Comparison of ENCODE assay signal across 26 cellular contexts in genomic region chr1:205826975-205827374, GRCh38. TPM values are rescaled to one million over a fixed set of nuclear protein-coding genes. Genes with fewer than 3 reads are reported as not detected.
DNase-seq lines count a peak whose midpoint lies in the region; ATAC-seq, FAIRE-seq and TF ChIP-seq lines count a peak whose summit lies in the region.
"Had no signal": no experiment of that assay in that cellular context is flagged by ENCODE, and none has a peak within 500 bp of the region (broad histone marks: within the 10 kb centered on the region; RNA-seq: fewer than 3 reads in every experiment).

No MANE protein-coding gene starts in this region.

- no peak overlapping the region for H2AFZ ChIP-seq in OCI-LY3 (ENCODE audit: low read depth, low read length)

- peaks cover 23% of the 10 kb centered on the region for H3K9me3 ChIP-seq in OCI-LY3 (ENCODE audit: insufficient read depth, low read length)
- H3K9me3 ChIP-seq in heart left ventricle = peaks cover 0 to 11% (median 0%) of the 10 kb centered on the region in 12 donors
- no peaks in the 10 kb centered on the region for H3K9me3 ChIP-seq in kidney (ENCODE audit: control insufficient read depth in 1 of 2, low read length in 2 of 2)
- no peaks in the 10 kb centered on the region for H3K9me3 ChIP-seq in pancreas
- H3K9me3 ChIP-seq: Caco-2, Peyer's patch had no signal

- TF ChIP-seq CTCF in OCI-LY3 (IDR thresholded peaks at IDR 0.05; ENCODE audit: low read depth, low read length) (no peak), heart left ventricle (IDR thresholded peaks at IDR 0.05) (no peak), kidney (IDR thresholded peaks at IDR 0.05; ENCODE audit: borderline replicate concordance, extremely low read depth, insufficient read depth) (no peak), pancreas (IDR thresholded peaks at IDR 0.05) (no peak)

- H3K27ac Mint-ChIP-seq in stimulated activated memory B cell treated with anti-CD40 and anti-IgM and Interleukin-4, amounts not matched to agents 10 μg/mL and 1 μg/mL and 100 μg/mL, for 72 hours = peak overlapping the region; percentile 25
- H3K27ac Mint-ChIP-seq: B cell; CD8-positive, alpha-beta T cell; IgD-negative memory B cell had no signal

- DNase-seq in heart left ventricle = no peak
- no peak for DNase-seq in kidney
- no peak for DNase-seq in activated effector memory CD4-positive, alpha-beta T cell treated with Interleukin-2 at 50 U/mL for 16 hours
- no peak for DNase-seq in NCI-H1105 (lab: John Stamatoyannopoulos, UW)
- DNase-seq in pancreas = no peak
- DNase-seq: Caco-2; CD8-positive, alpha-beta T cell; EL; GDM1; NCI-H1436; NCI-H2081 treated with DMSO at 0.1 percent for 48 hours; NCI-H2171; NCI-H226; NCI-H510A; OCI-M1; Peyer's patch had no signal

- WGBS in heart left ventricle, 4 donors = 51 to 69% (median 63%) methylated on average over 3 of the region's 3 CpGs
- WGBS in pancreas, 2 donors = 73 to 74% methylated on average over 3 of the region's 3 CpGs

- H3K27me3 Mint-ChIP-seq in stimulated activated memory B cell treated with anti-CD40 and anti-IgM and Interleukin-4, amounts not matched to agents 10 μg/mL and 1 μg/mL and 100 μg/mL, for 72 hours = no peaks in the 10 kb centered on the region
- H3K27me3 Mint-ChIP-seq: B cell, IgD-negative memory B cell had no signal

- ATAC-seq in heart left ventricle (peak in 1 of 4 donors; percentile 3), pancreas (no peak), GM19463 (IDR thresholded peaks at IDR 0.05; ENCODE audit: unreplicated experiment) (no peak)
- ATAC-seq in stimulated activated memory B cell treated with anti-CD40 and anti-IgM and Interleukin-4, amounts not matched to agents 10 μg/mL and 1 μg/mL and 100 μg/mL, for 72 hours = no peak
- ATAC-seq: CD8-positive, alpha-beta T cell had no signal

- H3K27me3 ChIP-seq in OCI-LY3 (ENCODE audit: low read depth, low read length) = no peaks in the 10 kb centered on the region
- no peaks in the 10 kb centered on the region for H3K27me3 ChIP-seq in heart left ventricle
- H3K27me3 ChIP-seq in pancreas = no peaks in the 10 kb centered on the region
- H3K27me3 ChIP-seq: Peyer's patch had no signal

- peak overlapping the region; percentile 84 for H3K27ac ChIP-seq in OCI-LY3 (ENCODE audit: low read length)
- peak overlapping the region in 9 of 12 donors; percentile 50 to 73 (median 54) for H3K27ac ChIP-seq in heart left ventricle
- peak overlapping the region; percentile 3 to 5 for H3K27ac ChIP-seq in kidney (ENCODE audit: low read depth in 2 of 2, low read length in 2 of 2)
- H3K27ac ChIP-seq in pancreas = no peak overlapping the region
- H3K27ac ChIP-seq: C4-2B, HL-60, Peyer's patch had no signal

- peaks cover 54% of the 10 kb centered on the region for H3K4me1 ChIP-seq in OCI-LY3 (ENCODE audit: low read length)
- peaks cover 0 to 26% (median 18%) of the 10 kb centered on the region in 12 donors for H3K4me1 ChIP-seq in heart left ventricle
- H3K4me1 ChIP-seq in kidney (ENCODE audit: control insufficient read depth in 1 of 2, insufficient read depth in 1 of 2, low read depth in 1 of 2, low read length in 2 of 2) = peaks cover 0 to 6% of the 10 kb centered on the region in 2 donors
- H3K4me1 ChIP-seq in pancreas = peaks cover 0 to 13% (median 0%) of the 10 kb centered on the region in 3 donors
- H3K4me1 ChIP-seq: Caco-2, Peyer's patch had no signal

- H3K4me3 Mint-ChIP-seq in stimulated activated memory B cell treated with anti-CD40 and anti-IgM and Interleukin-4, amounts not matched to agents 10 μg/mL and 1 μg/mL and 100 μg/mL, for 72 hours = no peak overlapping the region
- H3K4me3 Mint-ChIP-seq: B cell; CD8-positive, alpha-beta T cell; IgD-negative memory B cell had no signal

- H3K9ac ChIP-seq in OCI-LY3 (ENCODE audit: low read length) (peak overlapping the region; percentile 59), kidney (ENCODE audit: low read length in 2 of 2) (no peak overlapping the region)

- H3K36me3 ChIP-seq in OCI-LY3 (replicated peaks; ENCODE audit: low read depth, low read length) (peaks cover 23% of the 10 kb centered on the region), heart left ventricle (no peaks in the 10 kb centered on the region), kidney (ENCODE audit: control insufficient read depth in 1 of 2, insufficient read depth in 2 of 2, low read length in 2 of 2) (no peaks in the 10 kb centered on the region), pancreas (no peaks in the 10 kb centered on the region)
- H3K36me3 ChIP-seq: Peyer's patch had no signal

- H3K4me2 ChIP-seq in OCI-LY3 (ENCODE audit: low read length) = peak overlapping the region; percentile 71

- H3K4me3 ChIP-seq in OCI-LY3 (ENCODE audit: low read length) = peak overlapping the region; percentile 51
- H3K4me3 ChIP-seq in heart left ventricle = no peak overlapping the region
- H3K4me3 ChIP-seq in kidney (ENCODE audit: low read length in 2 of 2) = no peak overlapping the region
- H3K4me3 ChIP-seq in pancreas = no peak overlapping the region
- H3K4me3 ChIP-seq: Peyer's patch had no signal

- H3K4me1 Mint-ChIP-seq in stimulated activated memory B cell treated with anti-CD40 and anti-IgM and Interleukin-4, amounts not matched to agents 10 μg/mL and 1 μg/mL and 100 μg/mL, for 72 hours = peaks cover 26% of the 10 kb centered on the region

- peaks cover 41% of the 10 kb centered on the region for H3K79me2 ChIP-seq in OCI-LY3 (ENCODE audit: low read length)

- H4K20me1 ChIP-seq in OCI-LY3 (ENCODE audit: insufficient read depth, low read length) = no peaks in the 10 kb centered on the region

- H3K36me3 Mint-ChIP-seq in stimulated activated memory B cell treated with anti-CD40 and anti-IgM and Interleukin-4, amounts not matched to agents 10 μg/mL and 1 μg/mL and 100 μg/mL, for 72 hours = peaks cover 16% of the 10 kb centered on the region

- FAIRE-seq in kidney (lab: Jason Lieb, UNC) (no peak), pancreas (lab: Jason Lieb, UNC) (no peak)
- FAIRE-seq: GM19239 had no signal

- peaks cover 15% of the 10 kb centered on the region for H3K9me3 Mint-ChIP-seq in stimulated activated memory B cell treated with anti-CD40 and anti-IgM and Interleukin-4, amounts not matched to agents 10 μg/mL and 1 μg/mL and 100 μg/mL, for 72 hours

- TF ChIP-seq POLR2A in heart left ventricle (IDR thresholded peaks at IDR 0.05) = no peak

- intact Hi-C loops in heart left ventricle (cut with DNase I) (no loop called here), kidney (cut with DNase I) (no loop called here), pancreas (cut with DNase I) (no loop called here)

RNA-seq across cellular contexts. Expression of gene SLC41A1, which starts 14.0 kb away (rescaled TPM):
- total RNA-seq in heart left ventricle (100 to 1,000 TPM; 247 to 442 (median 333) TPM), kidney (19.1 TPM), pancreas (10 to 100 TPM; 27.7 to 57.7 (median 41.1) TPM)
- polyA plus RNA-seq in heart left ventricle (100 to 1,000 TPM; 146 to 198 TPM), kidney (ENCODE audit: insufficient read depth, low read depth, low replicate concordance) (20.9 TPM), pancreas (10 to 100 TPM; 20.7 to 27.4 TPM)

RNA-seq across cellular contexts. Expression of gene PM20D1, which starts 23.0 kb away (rescaled TPM):
- total RNA-seq in heart left ventricle = 1 to 10 TPM in 2 of 9 donors, under 1 TPM in 6, not detected in 1; 0.45 to 1.4 (median 0.78) TPM
- polyA plus RNA-seq in heart left ventricle = under 1 TPM; 0.28 to 0.65 TPM
- 0.69 TPM for total RNA-seq in kidney
- 1.6 TPM for polyA plus RNA-seq in kidney (ENCODE audit: insufficient read depth, low read depth, low replicate concordance)
- total RNA-seq in pancreas = 10 to 100 TPM; 19.1 to 54.6 (median 24.1) TPM
- polyA plus RNA-seq in pancreas = 10 to 100 TPM in 1 of 2 donors, 1 to 10 TPM in 1; 5.6 to 15.8 TPM
- total RNA-seq: A673, Caco-2, H4, Peyer's patch had no signal

RNA-seq across cellular contexts. Expression of gene RAB29, which starts 51.7 kb away (rescaled TPM):
- total RNA-seq in heart left ventricle (10 to 100 TPM; 13.8 to 26.0 (median 16.6) TPM), kidney (25.9 TPM), pancreas (10 to 100 TPM in 2 of 6 donors, 1 to 10 TPM in 4; 5.4 to 12.2 (median 7.0) TPM)
- polyA plus RNA-seq in heart left ventricle (10 to 100 TPM in 1 of 2 donors, 1 to 10 TPM in 1; 6.5 to 13.1 TPM), kidney (ENCODE audit: insufficient read depth, low read depth, low replicate concordance) (52.4 TPM), pancreas (10 to 100 TPM in 1 of 2 donors, 1 to 10 TPM in 1; 6.5 to 10.8 TPM)

Comparison
In these comparisons a context has a peak if more than half of its experiments do, and no peak if none do; other contexts are left out.
1. H3K27ac ChIP-seq: peak in OCI-LY3 (single experiment), heart left ventricle (9 of 12) and kidney (2 of 2); none in pancreas (0 of 4).
2. RNA of gene SLC41A1, which starts 14.0 kb away (total RNA-seq): 247 to 442 TPM in heart left ventricle; 27.7 to 57.7 TPM in pancreas and 19.1 TPM in kidney (single experiment); every median in the first group is over 4 times any median in the second.
3. RNA of gene PM20D1, which starts 23.0 kb away (total RNA-seq): 19.1 to 54.6 TPM in pancreas; 0.45 to 1.4 TPM in heart left ventricle and 0.69 TPM in kidney (single experiment); every median in the first group is over 4 times any median in the second.